ENCODE assay signal across 6 cellular contexts in the genomic region with DNA sequence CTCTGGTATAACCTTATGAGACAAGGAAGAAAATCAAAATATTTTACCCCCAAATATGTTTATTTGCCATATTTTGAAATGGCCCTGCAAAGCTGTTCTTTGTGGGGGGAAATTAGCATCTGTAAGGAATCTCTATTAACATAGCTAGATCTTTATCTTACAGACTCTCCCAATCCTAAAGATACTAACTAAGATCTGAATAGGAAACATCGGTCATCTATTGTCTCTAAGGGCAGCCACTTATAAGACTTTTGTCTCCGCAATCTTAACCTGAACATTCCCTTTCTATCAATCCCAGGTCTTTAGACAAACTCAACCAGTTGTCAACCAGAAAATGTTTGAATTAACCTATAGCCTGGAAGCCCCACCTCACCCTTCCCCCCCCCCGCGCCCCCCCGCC.
"Had no signal": no experiment of that assay in that cellular context is flagged by ENCODE, and none has a peak within 500 bp of the region (broad histone marks: within the 10 kb centered on the region; RNA-seq: fewer than 3 reads in every experiment).

No MANE protein-coding gene starts in this region.

- H3K4me3 Mint-ChIP-seq: IgD-negative memory B cell had no signal

- H3K36me3 Mint-ChIP-seq: IgD-negative memory B cell had no signal

- H3K27me3 Mint-ChIP-seq: IgD-negative memory B cell had no signal

- DNase-seq: GOT3, H7, HCEC 1CT, KBM-7 had no signal

- H3K9me3 Mint-ChIP-seq: IgD-negative memory B cell had no signal

- H3K27ac ChIP-seq: HL-60 had no signal

- H3K4me1 Mint-ChIP-seq: IgD-negative memory B cell had no signal
